20 cellular contexts compared by ENCODE assay signal in the genomic region with DNA sequence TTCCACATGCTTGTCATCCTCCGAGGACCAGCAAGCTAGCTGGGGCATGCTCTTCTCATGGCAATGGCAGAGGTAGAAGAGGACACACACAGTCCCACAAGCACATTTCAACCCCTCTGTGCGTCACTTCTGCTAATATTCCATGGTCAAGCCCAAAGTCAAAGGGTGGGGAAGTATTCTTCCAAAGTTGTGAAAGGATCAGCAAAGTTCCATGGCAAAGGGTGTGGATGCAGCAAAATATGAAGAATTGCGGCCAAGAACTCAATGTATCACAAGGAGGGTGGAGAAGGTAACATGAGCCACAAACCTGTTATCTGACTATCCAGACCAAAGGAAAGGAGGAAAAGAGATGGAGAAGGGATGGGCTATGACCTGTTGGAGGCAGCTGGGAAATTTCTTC.
DNase-seq lines count a peak whose midpoint lies in the region; ATAC-seq and TF ChIP-seq lines count a peak whose summit lies in the region.
"Had no signal": no experiment of that assay in that cellular context is flagged by ENCODE, and none has a peak within 500 bp of the region (broad histone marks: within the 10 kb centered on the region; RNA-seq: fewer than 3 reads in every experiment).

No MANE protein-coding gene starts in this region.

- no peaks in the 10 kb centered on the region for H3K27me3 Mint-ChIP-seq in Calu3 (ENCODE audit: unreplicated experiment)
- no peaks in the 10 kb centered on the region for H3K27me3 Mint-ChIP-seq in MCF 10A (ENCODE audit: insufficient read depth, unreplicated experiment)
- H3K27me3 Mint-ChIP-seq in activated naive CD4-positive, alpha-beta T cell treated with anti-CD3 and anti-CD28 coated beads, Interleukin-2, amount 10 ng/mL, durations not matched to agents 7 days and 5 days = peaks cover 4% of the 10 kb centered on the region
- H3K27me3 Mint-ChIP-seq: CD8-positive, alpha-beta memory T cell had no signal

- no peaks in the 10 kb centered on the region for H3K27me3 ChIP-seq in esophagus muscularis mucosa
- H3K27me3 ChIP-seq: BLaER1 treated with 17β-estradiol and CSF1 and Interleukin-3, amounts not matched to agents 10 nM and 100 nM had no signal

- no peak overlapping the region for H3K27ac ChIP-seq in esophagus muscularis mucosa (replicated peaks in 1 of 4)
- H3K27ac ChIP-seq: BLaER1 treated with 17β-estradiol and CSF1 and Interleukin-3, amounts not matched to agents 10 nM and 100 nM; SK-N-MC had no signal

- 98% methylated on average over 3 of the region's 3 CpGs for WGBS in esophagus muscularis mucosa

- CTCF ChIA-PET in Calu3 (lab: Charles Lee) = interaction anchor here (0.8 to 1.6 kb wide), 2 partner anchors 51 to 163 kb away, joined by 3 read pairs; no protein-coding TSS in a partner anchor
- CTCF ChIA-PET in MCF 10A (lab: Yijun Ruan, JAX) = interaction anchor here (1.1 kb wide), 1 partner anchor 36 kb away, joined by 4 read pairs; no protein-coding TSS in a partner anchor
- CTCF ChIA-PET in activated naive CD4-positive, alpha-beta T cell treated with anti-CD3 and anti-CD28 coated beads, Interleukin-2, amount 10 ng/mL, durations not matched to agents 7 days and 5 days (lab: Charles Lee) = interaction anchor here (1.3 to 1.6 kb wide), 3 partner anchors 9 to 288 kb away, joined by 3 to 7 read pairs (median 4); no protein-coding TSS in a partner anchor

- TF ChIP-seq CTCF in Calu3 (IDR thresholded peaks at IDR 0.05; ENCODE audit: unreplicated experiment) = no peak
- TF ChIP-seq CTCF in MCF 10A (IDR thresholded peaks at IDR 0.05; ENCODE audit: unreplicated experiment) = no peak
- no peak for TF ChIP-seq CTCF in esophagus muscularis mucosa (IDR thresholded peaks at IDR 0.05)

- intact Hi-C loops in Calu3 (cut with micrococcal nuclease; ENCODE audit: unreplicated experiment) = loop anchor here (2.0 kb wide), 1 partner anchor 164 kb away; no protein-coding TSS in a partner anchor
- intact Hi-C loops in MCF 10A (cut with micrococcal nuclease) = loop anchor here (2.0 kb wide), 1 partner anchor 52 kb away; no protein-coding TSS in a partner anchor
- intact Hi-C loops in esophagus muscularis mucosa (cut with DNase I) = no loop called here
- intact Hi-C loops in sciatic nerve (cut with DNase I) = no loop called here

- H3K4me1 Mint-ChIP-seq in Calu3 (ENCODE audit: low read depth, unreplicated experiment) (peaks cover 61% of the 10 kb centered on the region), MCF 10A (ENCODE audit: insufficient read depth, unreplicated experiment) (peaks cover 20% of the 10 kb centered on the region)
- peaks cover 33% of the 10 kb centered on the region for H3K4me1 Mint-ChIP-seq in activated naive CD4-positive, alpha-beta T cell treated with anti-CD3 and anti-CD28 coated beads, Interleukin-2, amount 10 ng/mL, durations not matched to agents 7 days and 5 days
- H3K4me1 Mint-ChIP-seq in stimulated activated effector memory CD8-positive, alpha-beta T cell treated with anti-CD3 and anti-CD28 coated beads, Interleukin-12 subunit alpha, Interleukin-12 subunit beta, amount 100 ng/mL, for 72 hours = peaks cover 11% of the 10 kb centered on the region

- H3K27ac Mint-ChIP-seq in Calu3 (ENCODE audit: unreplicated experiment) (peak overlapping the region; percentile 92), MCF 10A (ENCODE audit: low read depth, unreplicated experiment) (peak overlapping the region; percentile 81)
- H3K27ac Mint-ChIP-seq in activated naive CD4-positive, alpha-beta T cell treated with anti-CD3 and anti-CD28 coated beads, Interleukin-2, amount 10 ng/mL, durations not matched to agents 7 days and 5 days = no peak overlapping the region
- H3K27ac Mint-ChIP-seq in stimulated activated effector memory CD8-positive, alpha-beta T cell treated with anti-CD3 and anti-CD28 coated beads, Interleukin-12 subunit alpha, Interleukin-12 subunit beta, amount 100 ng/mL, for 72 hours = no peak overlapping the region

- BruUV-seq in Calu3 (replicated peaks; lab: Mats Ljungman, UMichigan) (no TSS peak), MCF 10A (replicated peaks; lab: Mats Ljungman, UMichigan) (no TSS peak)

- no peak overlapping the region for H3K4me3 Mint-ChIP-seq in Calu3 (ENCODE audit: low read depth, unreplicated experiment)
- H3K4me3 Mint-ChIP-seq in MCF 10A (ENCODE audit: unreplicated experiment) = no peak overlapping the region
- H3K4me3 Mint-ChIP-seq in activated naive CD4-positive, alpha-beta T cell treated with anti-CD3 and anti-CD28 coated beads, Interleukin-2, amount 10 ng/mL, durations not matched to agents 7 days and 5 days = no peak overlapping the region
- no peak overlapping the region for H3K4me3 Mint-ChIP-seq in stimulated activated effector memory CD8-positive, alpha-beta T cell treated with anti-CD3 and anti-CD28 coated beads, Interleukin-12 subunit alpha, Interleukin-12 subunit beta, amount 100 ng/mL, for 72 hours
- H3K4me3 Mint-ChIP-seq: CD8-positive, alpha-beta memory T cell had no signal

- DNase-seq in Calu3 = no peak
- no peak for DNase-seq in MCF 10A (ENCODE audit: unreplicated experiment)
- DNase-seq in esophagus muscularis mucosa (ENCODE audit: extremely low spot score) = peak; percentile 80
- DNase-seq in sciatic nerve (ENCODE audit: low spot score) = no peak
- no peak for DNase-seq in activated naive CD4-positive, alpha-beta T cell treated with anti-CD3 and anti-CD28 coated beads, Interleukin-2, amount 10 ng/mL, durations not matched to agents 7 days and 5 days
- no peak for DNase-seq in activated effector memory CD4-positive, alpha-beta T cell treated with Interleukin-2 at 50 U/mL for 16 hours
- DNase-seq in activated CD4-positive, CD25-positive, alpha-beta regulatory T cell treated with anti-CD3 and anti-CD28 coated beads, Interleukin-2, amount 50 U/mL, for 72 hours = no peak
- DNase-seq in stimulated activated effector memory CD8-positive, alpha-beta T cell treated with anti-CD3 and anti-CD28 coated beads, Interleukin-12 subunit alpha, Interleukin-12 subunit beta, amount 100 ng/mL, for 72 hours (ENCODE audit: low spot score in 2 of 2) = no peak
- DNase-seq: 8988T, MM.1S, NCI-H1048, NCI-H1417 treated with DMSO at 0.1 percent for 48 hours, NCI-H187, NCI-H446, NCI-H526, SHP77 treated with DMSO at 0.1 percent for 48 hours had no signal

- peaks cover 0 to 3% (median 0%) of the 10 kb centered on the region in 4 donors for H3K4me1 ChIP-seq in esophagus muscularis mucosa
- H3K4me1 ChIP-seq: BLaER1 treated with 17β-estradiol and CSF1 and Interleukin-3, amounts not matched to agents 10 nM and 100 nM had no signal

- H3K9me3 ChIP-seq in esophagus muscularis mucosa = no peaks in the 10 kb centered on the region
- H3K9me3 ChIP-seq: BLaER1 treated with 17β-estradiol and CSF1 and Interleukin-3, amounts not matched to agents 10 nM and 100 nM had no signal

- no peak for TF ChIP-seq EP300 in esophagus muscularis mucosa (IDR thresholded peaks at IDR 0.05)

- no peak for TF ChIP-seq POLR2A in esophagus muscularis mucosa (IDR thresholded peaks at IDR 0.05; ENCODE audit: low read depth)

- peak; percentile 87 for ATAC-seq in sciatic nerve
- no peak for ATAC-seq in stimulated activated effector memory CD8-positive, alpha-beta T cell treated with anti-CD3 and anti-CD28 coated beads, Interleukin-12 subunit alpha, Interleukin-12 subunit beta, amount 100 ng/mL, for 72 hours
- ATAC-seq: K562 had no signal

- H3K9me3 Mint-ChIP-seq in Calu3 (ENCODE audit: low read depth, unreplicated experiment) (peaks cover 4% of the 10 kb centered on the region), MCF 10A (ENCODE audit: unreplicated experiment) (no peaks in the 10 kb centered on the region)
- H3K9me3 Mint-ChIP-seq in activated naive CD4-positive, alpha-beta T cell treated with anti-CD3 and anti-CD28 coated beads, Interleukin-2, amount 10 ng/mL, durations not matched to agents 7 days and 5 days = no peaks in the 10 kb centered on the region
- H3K9me3 Mint-ChIP-seq in stimulated activated effector memory CD8-positive, alpha-beta T cell treated with anti-CD3 and anti-CD28 coated beads, Interleukin-12 subunit alpha, Interleukin-12 subunit beta, amount 100 ng/mL, for 72 hours = no peaks in the 10 kb centered on the region
- H3K9me3 Mint-ChIP-seq: CD8-positive, alpha-beta memory T cell had no signal

- H3K36me3 ChIP-seq in esophagus muscularis mucosa = no peaks in the 10 kb centered on the region
- H3K36me3 ChIP-seq: BLaER1 treated with 17β-estradiol and CSF1 and Interleukin-3, amounts not matched to agents 10 nM and 100 nM had no signal

- no peak overlapping the region for H3K4me3 ChIP-seq in esophagus muscularis mucosa
- H3K4me3 ChIP-seq: BLaER1 treated with 17β-estradiol and CSF1 and Interleukin-3, amounts not matched to agents 10 nM and 100 nM; K562; SK-N-MC had no signal

- H3K36me3 Mint-ChIP-seq in Calu3 (ENCODE audit: insufficient read depth, unreplicated experiment) = peaks cover 10% of the 10 kb centered on the region
- H3K36me3 Mint-ChIP-seq in MCF 10A (ENCODE audit: insufficient read depth, unreplicated experiment) = peaks cover 6% of the 10 kb centered on the region
- H3K36me3 Mint-ChIP-seq in activated naive CD4-positive, alpha-beta T cell treated with anti-CD3 and anti-CD28 coated beads, Interleukin-2, amount 10 ng/mL, durations not matched to agents 7 days and 5 days = peaks cover 1% of the 10 kb centered on the region
- H3K36me3 Mint-ChIP-seq in stimulated activated effector memory CD8-positive, alpha-beta T cell treated with anti-CD3 and anti-CD28 coated beads, Interleukin-12 subunit alpha, Interleukin-12 subunit beta, amount 100 ng/mL, for 72 hours = no peaks in the 10 kb centered on the region
- H3K36me3 Mint-ChIP-seq: CD8-positive, alpha-beta memory T cell had no signal

- POLR2A ChIA-PET in MCF 10A (lab: Yijun Ruan, JAX) = interaction anchor here (0.5 to 3.5 kb wide), 9 partner anchors 34 to 81 kb away, joined by 3 to 24 read pairs (median 3); a partner anchor contains a TSS

Comparison
In these comparisons a context has a peak if more than half of its experiments do, and no peak if none do; other contexts are left out.
1. H3K27ac Mint-ChIP-seq: peak in Calu3 (single experiment) and MCF 10A (single experiment); none in activated naive CD4-positive, alpha-beta T cell treated with anti-CD3 and anti-CD28 coated beads, Interleukin-2, amount 10 ng/mL, durations not matched to agents 7 days and 5 days (single experiment) and stimulated activated effector memory CD8-positive, alpha-beta T cell treated with anti-CD3 and anti-CD28 coated beads, Interleukin-12 subunit alpha, Interleukin-12 subunit beta, amount 100 ng/mL, for 72 hours (single experiment).
2. intact Hi-C loops: an anchor here in Calu3 (2.0 kb wide) and MCF 10A (2.0 kb wide); none called in esophagus muscularis mucosa and sciatic nerve.